27 cellular contexts compared by ENCODE assay signal in genomic region chr14:81311128-81311527, GRCh38.
DNase-seq lines count a peak whose midpoint lies in the region; ATAC-seq and TF ChIP-seq lines count a peak whose summit lies in the region.
"Had no signal": no experiment of that assay in that cellular context is flagged by ENCODE, and none has a peak within 500 bp of the region (broad histone marks: within the 10 kb centered on the region; RNA-seq: fewer than 3 reads in every experiment).

No MANE protein-coding gene starts in this region.

- no peaks in the 10 kb centered on the region for H3K36me3 ChIP-seq in endodermal cell (ENCODE audit: control insufficient read depth, insufficient read depth, low read length)
- H3K36me3 ChIP-seq in lung (ENCODE audit: control insufficient read depth in 2 of 2, insufficient read depth in 2 of 2, low read length in 2 of 2) = no peaks in the 10 kb centered on the region
- H3K36me3 ChIP-seq in OCI-LY7 (ENCODE audit: insufficient read depth, low read length) = no peaks in the 10 kb centered on the region

- H3K27me3 Mint-ChIP-seq in endodermal cell (ENCODE audit: insufficient read depth) = no peaks in the 10 kb centered on the region

- intact Hi-C loops in OCI-LY7 (cut with micrococcal nuclease; ENCODE audit: unreplicated experiment) = no loop called here

- no peaks in the 10 kb centered on the region for H3K9me3 ChIP-seq in endodermal cell (ENCODE audit: control insufficient read depth, low read length)
- H3K9me3 ChIP-seq in lung (ENCODE audit: control insufficient read depth in 2 of 2, insufficient read depth in 1 of 2, low read length in 1 of 2) = peaks cover 0 to 2% of the 10 kb centered on the region in 2 donors
- H3K9me3 ChIP-seq in OCI-LY7 (ENCODE audit: low read length) = no peaks in the 10 kb centered on the region
- H3K9me3 ChIP-seq: psoas muscle had no signal

- peaks cover 70% of the 10 kb centered on the region for H3K4me1 Mint-ChIP-seq in endodermal cell
- H3K4me1 Mint-ChIP-seq: activated naive CD8-positive, alpha-beta T cell treated with anti-CD3 and anti-CD28 coated beads, Interleukin-2, amount 50 U/mL, for 24 hours had no signal

- CTCF ChIA-PET in OCI-LY7 (lab: Charles Lee; ENCODE audit: unreplicated experiment) = no interaction called here

- H3K4me1 ChIP-seq in endodermal cell (ENCODE audit: control insufficient read depth, insufficient read depth, low read length) = peaks cover 34% of the 10 kb centered on the region
- no peaks in the 10 kb centered on the region for H3K4me1 ChIP-seq in lung (ENCODE audit: control insufficient read depth in 2 of 2, insufficient read depth in 2 of 2, low read length in 2 of 2)
- no peaks in the 10 kb centered on the region for H3K4me1 ChIP-seq in OCI-LY7 (ENCODE audit: insufficient read depth, low read length, poor library complexity, severe bottlenecking)
- H3K4me1 ChIP-seq: psoas muscle had no signal

- no peaks in the 10 kb centered on the region for H3K27me3 ChIP-seq in endodermal cell (ENCODE audit: control insufficient read depth, insufficient read depth, low read length, poor library complexity, severe bottlenecking)
- H3K27me3 ChIP-seq in lung (ENCODE audit: control insufficient read depth, insufficient read depth) = no peaks in the 10 kb centered on the region

- no peak overlapping the region for H2AFZ ChIP-seq in OCI-LY7 (ENCODE audit: low read length)

- H3K4me3 ChIP-seq in endodermal cell (ENCODE audit: low read length) (no peak overlapping the region), lung (no peak overlapping the region), OCI-LY7 (ENCODE audit: low read depth, low read length, poor library complexity, severe bottlenecking) (no peak overlapping the region)
- H3K4me3 ChIP-seq: psoas muscle had no signal

- DNase-seq in DMS 273 (lab: John Stamatoyannopoulos, UW; ENCODE audit: unreplicated experiment) (peak; percentile 89), NCI-H2171 (lab: John Stamatoyannopoulos, UW) (peak; percentile 79), endodermal cell (peak; percentile 41), lung (ENCODE audit: low spot score) (no peak), cerebellum (ENCODE audit: low spot score) (no peak), AG20443 (ENCODE audit: low spot score) (no peak), OCI-LY7 (ENCODE audit: low spot score) (no peak), H4 (ENCODE audit: low spot score) (no peak)
- DNase-seq: activated CD4-positive, alpha-beta T cell treated with anti-CD3 and anti-CD28 coated beads for 48 hours; activated CD8-positive, alpha-beta memory T cell treated with anti-CD3 and anti-CD28 coated beads for 24 hours; activated gamma-delta T cell treated with Interleukin-2 at 50 U/mL for 16 hours; activated naive CD8-positive, alpha-beta T cell treated with anti-CD3 and anti-CD28 coated beads, Interleukin-2, amount 50 U/mL, for 24 hours; CD8-positive, alpha-beta T cell; DMS153; H7; IMR-90; left cardiac atrium; naive B cell; NCI-H1048; NCI-H187; NCI-H345; PC-3; psoas muscle; SHP77; stimulated activated naive CD4-positive, alpha-beta T cell treated with Interleukin-2 at 50 U/mL for 16 hours had no signal

- POLR2A ChIA-PET in OCI-LY7 (lab: Charles Lee) = interaction anchor here (0.7 kb wide), 1 partner anchor 140 kb away, joined by 3 read pairs; no protein-coding TSS in a partner anchor

- no TSS peak for BruUV-seq in OCI-LY7 (replicated peaks; lab: Mats Ljungman, UMichigan)

- H3K27ac ChIP-seq in endodermal cell (ENCODE audit: low read depth, low read length) (no peak overlapping the region), lung (ENCODE audit: low read depth in 1 of 2, low read length in 1 of 2) (no peak overlapping the region), OCI-LY7 (ENCODE audit: low read depth, low read length, poor library complexity, severe bottlenecking) (no peak overlapping the region)
- H3K27ac ChIP-seq: psoas muscle, VCaP had no signal

- H3K79me2 ChIP-seq in OCI-LY7 (ENCODE audit: insufficient read depth, low read depth, low read length) = no peaks in the 10 kb centered on the region

- H3K4me2 ChIP-seq in OCI-LY7 (ENCODE audit: low read length) = no peak overlapping the region

- H4K20me1 ChIP-seq in OCI-LY7 (ENCODE audit: insufficient read depth, low read length) = no peaks in the 10 kb centered on the region

- H3K9me3 Mint-ChIP-seq in endodermal cell = no peaks in the 10 kb centered on the region
- H3K9me3 Mint-ChIP-seq: activated naive CD8-positive, alpha-beta T cell treated with anti-CD3 and anti-CD28 coated beads, Interleukin-2, amount 50 U/mL, for 24 hours; CD8-positive, alpha-beta T cell; naive B cell had no signal

- 60% methylated on average over 3 of the region's 3 CpGs; no CpG with 5 or more reads in 1 of the 2 experiments for WGBS in endodermal cell (ENCODE audit: insufficient coverage in 1 of 2, insufficient read length in 1 of 2), 2 experiments
- WGBS in lung, 2 donors = 23 to 47% methylated on average over 3 of the region's 3 CpGs

- TF ChIP-seq CTCF in endodermal cell (conservative IDR thresholded peaks at IDR 0.05) = no peak
- TF ChIP-seq CTCF in lung (IDR thresholded peaks at IDR 0.05; ENCODE audit: control extremely low read depth, extremely low read depth) = no peak
- no peak for TF ChIP-seq CTCF in OCI-LY7 (conservative IDR thresholded peaks at IDR 0.05; ENCODE audit: low read length)

- peak; percentile 46 for ATAC-seq in lung (ENCODE audit: insufficient read depth, low FRiP score)
- ATAC-seq: activated naive CD8-positive, alpha-beta T cell treated with anti-CD3 and anti-CD28 coated beads, Interleukin-2, amount 50 U/mL, for 24 hours; CD8-positive, alpha-beta T cell; PC-3 had no signal

- no peak overlapping the region for H3K9ac ChIP-seq in endodermal cell (ENCODE audit: extremely low read depth, low read length, poor library complexity, severe bottlenecking)

- H3K9me2 ChIP-seq in OCI-LY7 (ENCODE audit: insufficient read depth, low read length) = no peaks in the 10 kb centered on the region

- no peak overlapping the region for H3K27ac Mint-ChIP-seq in endodermal cell
- H3K27ac Mint-ChIP-seq: activated naive CD8-positive, alpha-beta T cell treated with anti-CD3 and anti-CD28 coated beads, Interleukin-2, amount 50 U/mL, for 24 hours; B cell; CD8-positive, alpha-beta T cell; naive B cell had no signal

- no peaks in the 10 kb centered on the region for H3K36me3 Mint-ChIP-seq in endodermal cell (ENCODE audit: low read depth)
- H3K36me3 Mint-ChIP-seq: CD8-positive, alpha-beta T cell; naive B cell had no signal

- no peak overlapping the region for H3K4me3 Mint-ChIP-seq in endodermal cell
- H3K4me3 Mint-ChIP-seq: activated naive CD8-positive, alpha-beta T cell treated with anti-CD3 and anti-CD28 coated beads, Interleukin-2, amount 50 U/mL, for 24 hours; B cell; CD8-positive, alpha-beta T cell; naive B cell had no signal

Comparison
In these comparisons a context has a peak if more than half of its experiments do, and no peak if none do; other contexts are left out.
1. DNase-seq: peak in DMS 273 (single experiment), NCI-H2171 (single experiment) and endodermal cell (single experiment); none in lung (single experiment), cerebellum (single experiment), AG20443 (single experiment), OCI-LY7 (single experiment) and H4 (single experiment).